17 cellular contexts compared by ENCODE assay signal in the genomic region with DNA sequence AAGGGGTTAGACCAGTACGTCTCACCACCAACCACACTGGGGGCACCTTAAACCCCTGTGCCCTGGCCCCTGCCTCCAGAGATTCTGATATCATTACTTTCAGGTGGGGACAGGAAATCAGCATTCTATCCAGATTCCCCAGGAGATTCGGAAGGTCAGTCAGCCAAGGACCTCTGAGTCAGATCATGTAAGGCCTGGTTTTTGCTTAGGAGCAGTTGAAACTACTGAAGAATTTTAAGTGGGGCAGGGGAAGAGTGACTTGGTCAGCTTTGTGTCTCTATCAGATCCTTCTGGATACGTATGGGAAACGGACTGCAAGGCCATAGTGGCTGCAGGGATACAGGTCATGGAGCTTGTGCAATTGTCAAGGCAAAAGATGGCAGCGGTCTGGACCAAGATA. TPM values are rescaled to one million over a fixed set of nuclear protein-coding genes. Genes with fewer than 3 reads are reported as not detected.
"Had no signal": no experiment of that assay in that cellular context is flagged by ENCODE, and none has a peak within 500 bp of the region (broad histone marks: within the 10 kb centered on the region; RNA-seq: fewer than 3 reads in every experiment).

No MANE protein-coding gene starts in this region.

- H3K9me3 ChIP-seq: gastroesophageal sphincter, heart right ventricle had no signal

- DNase-seq: activated CD4-positive, alpha-beta T cell treated with anti-CD3 and anti-CD28 coated beads, Interleukin-2, amount 10 ng/mL, durations not matched to agents 7 days and 5 days; activated CD8-positive, alpha-beta memory T cell treated with anti-CD3 and anti-CD28 coated beads, Interleukin-2, amount 10 ng/mL, durations not matched to agents 7 days and 5 days; activated CD8-positive, alpha-beta T cell treated with anti-CD3 and anti-CD28 coated beads for 36 hours; activated gamma-delta T cell treated with Interleukin-2 at 50 U/mL for 16 hours; aorta; effector memory CD4-positive, alpha-beta T cell; heart right ventricle; kidney; midbrain; natural killer cell; retina; stimulated activated CD4-positive, alpha-beta T cell treated with anti-CD3 and anti-CD28 coated beads, Interleukin-4, amount 100 ng/mL, for 4 hours; stimulated activated naive CD8-positive, alpha-beta T cell treated with anti-CD3 and anti-CD28 coated beads, Interleukin-15, Interleukin-2, amounts not matched to agents 100 U/mL and 50 U/mL, for 24 hours had no signal

- H3K27me3 ChIP-seq: gastroesophageal sphincter, heart right ventricle had no signal

- H3K4me3 ChIP-seq: gastroesophageal sphincter, heart right ventricle had no signal

- H3K27ac ChIP-seq: gastroesophageal sphincter had no signal

- ATAC-seq: activated CD4-positive, CD25-positive, alpha-beta regulatory T cell treated with anti-CD3 and anti-CD28 coated beads, Interleukin-2, amount 50 U/mL, for 24 hours; activated CD8-positive, alpha-beta memory T cell treated with anti-CD3 and anti-CD28 coated beads, Interleukin-2, amount 10 ng/mL, durations not matched to agents 7 days and 5 days; activated CD8-positive, alpha-beta T cell treated with anti-CD3 and anti-CD28 coated beads for 36 hours; activated naive CD4-positive, alpha-beta T cell treated with anti-CD3 and anti-CD28 coated beads, Interleukin-2, amount 50 U/mL, for 72 hours; gastroesophageal sphincter; heart right ventricle; natural killer cell; stimulated activated naive CD8-positive, alpha-beta T cell treated with anti-CD3 and anti-CD28 coated beads, Interleukin-15, Interleukin-2, amounts not matched to agents 100 U/mL and 50 U/mL, for 24 hours had no signal

RNA-seq across cellular contexts. Expression of a gene that starts 9.0 kb away (rescaled TPM):
- total RNA-seq: activated CD4-positive, alpha-beta T cell treated with anti-CD3 and anti-CD28 coated beads, Interleukin-2, amount 10 ng/mL, durations not matched to agents 7 days and 5 days; activated CD8-positive, alpha-beta memory T cell treated with anti-CD3 and anti-CD28 coated beads, Interleukin-2, amount 10 ng/mL, durations not matched to agents 7 days and 5 days; activated CD8-positive, alpha-beta T cell treated with anti-CD3 and anti-CD28 coated beads for 36 hours; activated naive CD4-positive, alpha-beta T cell treated with anti-CD3 and anti-CD28 coated beads, Interleukin-2, amount 50 U/mL, for 72 hours; natural killer cell; T-helper 2 cell treated with Interferon-gamma antibody and Interleukin-4, amounts not matched to agents 100 ng/mL and 5 ng/mL, for 36 hours had no signal
